9 cellular contexts compared by ENCODE assay signal in genomic region chr9:96020300-96020821, GRCh38.
A peak's percentile ranks its signal among the peaks of the same experiment; 100 is the strongest.
DNase-seq lines count a peak whose midpoint lies in the region; ATAC-seq, FAIRE-seq and TF ChIP-seq lines count a peak whose summit lies in the region.
"Had no signal": no experiment of that assay in that cellular context is flagged by ENCODE, and none has a peak within 500 bp of the region (broad histone marks: within the 10 kb centered on the region; RNA-seq: fewer than 3 reads in every experiment).

No MANE protein-coding gene starts in this region.

- H3K9me3 Mint-ChIP-seq in activated CD4-positive, alpha-beta memory T cell treated with anti-CD3 and anti-CD28 coated beads, Interleukin-2, amount 10 ng/mL, durations not matched to agents 7 days and 5 days, result no peaks in the 10 kb centered on the region

- peaks cover 74% of the 10 kb centered on the region for H3K4me1 Mint-ChIP-seq in activated CD4-positive, alpha-beta memory T cell treated with anti-CD3 and anti-CD28 coated beads, Interleukin-2, amount 10 ng/mL, durations not matched to agents 7 days and 5 days

- no peaks in the 10 kb centered on the region for H3K9me3 ChIP-seq in hepatocyte (ENCODE audit: low read depth)

- no peaks in the 10 kb centered on the region for H3K9me2 ChIP-seq in hepatocyte (replicated peaks; ENCODE audit: insufficient read depth)

- H2AFZ ChIP-seq in hepatocyte, result peak overlapping the region; percentile 87

- no peak for ATAC-seq in HG02759 (IDR thresholded peaks at IDR 0.05; ENCODE audit: unreplicated experiment)

- H3K4me1 ChIP-seq in hepatocyte (ENCODE audit: insufficient read depth), result peaks cover 19% of the 10 kb centered on the region

- CTCF ChIA-PET in activated CD4-positive, alpha-beta memory T cell treated with anti-CD3 and anti-CD28 coated beads, Interleukin-2, amount 10 ng/mL, durations not matched to agents 7 days and 5 days (lab: Charles Lee), result no interaction called here

- POLR2A ChIA-PET in activated CD4-positive, alpha-beta memory T cell treated with anti-CD3 and anti-CD28 coated beads, Interleukin-2, amount 10 ng/mL, durations not matched to agents 7 days and 5 days (lab: Charles Lee), result interaction anchor here (0.6 to 4.5 kb wide), 4 partner anchors 11 to 831 kb away, joined by 3 to 30 read pairs (median 16); partner anchors contain the start of gene ERCC6L2

- TF ChIP-seq CTCF in GM06990 (IDR thresholded peaks at IDR 0.05; ENCODE audit: insufficient read depth, low read length, poor library complexity, severe bottlenecking) (no peak), hepatocyte (IDR thresholded peaks at IDR 0.05; ENCODE audit: poor library complexity) (no peak), retinal pigment epithelial cell (conservative IDR thresholded peaks at IDR 0.05; ENCODE audit: low read depth, low read length) (no peak)

- 51% methylated on average over 13 of the region's 13 CpGs for WGBS in hepatocyte (ENCODE audit: low lambda C conversion rate, missing lambda C conversion rate)

- peak overlapping the region; percentile 100 for H3K4me2 ChIP-seq in hepatocyte

- peaks cover 12% of the 10 kb centered on the region for H3K36me3 Mint-ChIP-seq in activated CD4-positive, alpha-beta memory T cell treated with anti-CD3 and anti-CD28 coated beads, Interleukin-2, amount 10 ng/mL, durations not matched to agents 7 days and 5 days (ENCODE audit: low read depth)

- H4K20me1 ChIP-seq in hepatocyte (ENCODE audit: insufficient read depth, poor library complexity, severe bottlenecking), result no peaks in the 10 kb centered on the region

- no peak for DNase-seq in GM06990 (ENCODE audit: extremely low read depth, insufficient read length)
- no peak for DNase-seq in activated CD4-positive, alpha-beta memory T cell treated with anti-CD3 and anti-CD28 coated beads, Interleukin-2, amount 10 ng/mL, durations not matched to agents 7 days and 5 days
- DNase-seq in hepatocyte (ENCODE audit: low spot score), result no peak
- DNase-seq in retinal pigment epithelial cell (ENCODE audit: low read depth), result no peak
- DNase-seq in stimulated activated CD8-positive, alpha-beta memory T cell treated with anti-CD3 and anti-CD28 coated beads, Interleukin-4, amount 100 ng/mL, for 48 hours, result no peak
- DNase-seq in DMS153 (lab: John Stamatoyannopoulos, UW), result no peak
- no peak for DNase-seq in HTR-8/SVneo (ENCODE audit: insufficient read length, low spot score)
- DNase-seq: T1000 had no signal

- FAIRE-seq in HTR-8/SVneo (lab: Jason Lieb, UNC), result no peak

- H3K27me3 ChIP-seq in GM06990 (replicated peaks; ENCODE audit: control insufficient read depth, insufficient read depth, low read length), result peaks cover 2% of the 10 kb centered on the region
- H3K27me3 ChIP-seq in hepatocyte, result peaks cover 49% of the 10 kb centered on the region

- H3K27ac Mint-ChIP-seq in activated CD4-positive, alpha-beta memory T cell treated with anti-CD3 and anti-CD28 coated beads, Interleukin-2, amount 10 ng/mL, durations not matched to agents 7 days and 5 days, result peak overlapping the region; percentile 60

- no peaks in the 10 kb centered on the region for H3K36me3 ChIP-seq in GM06990 (ENCODE audit: control insufficient read depth, insufficient read depth, low read length)
- H3K36me3 ChIP-seq in hepatocyte (replicated peaks; ENCODE audit: insufficient read depth, low read depth), result no peaks in the 10 kb centered on the region

- H3K27me3 Mint-ChIP-seq in activated CD4-positive, alpha-beta memory T cell treated with anti-CD3 and anti-CD28 coated beads, Interleukin-2, amount 10 ng/mL, durations not matched to agents 7 days and 5 days, result peaks cover 28% of the 10 kb centered on the region

- H3K79me2 ChIP-seq in hepatocyte, result peaks cover 2% of the 10 kb centered on the region

- H3K4me3 ChIP-seq in GM06990 (replicated peaks; ENCODE audit: low read depth, low read length) (peak overlapping the region; percentile 59; the same call in 1 of the 2 replicates), hepatocyte (peak overlapping the region; percentile 68), retinal pigment epithelial cell (ENCODE audit: low read length) (peak overlapping the region; percentile 45)

- H3K4me3 Mint-ChIP-seq in activated CD4-positive, alpha-beta memory T cell treated with anti-CD3 and anti-CD28 coated beads, Interleukin-2, amount 10 ng/mL, durations not matched to agents 7 days and 5 days, result peak overlapping the region; percentile 75

- peak overlapping the region; percentile 89 for H3K27ac ChIP-seq in hepatocyte
